ENCODE assay signal across 25 cellular contexts in the genomic region with DNA sequence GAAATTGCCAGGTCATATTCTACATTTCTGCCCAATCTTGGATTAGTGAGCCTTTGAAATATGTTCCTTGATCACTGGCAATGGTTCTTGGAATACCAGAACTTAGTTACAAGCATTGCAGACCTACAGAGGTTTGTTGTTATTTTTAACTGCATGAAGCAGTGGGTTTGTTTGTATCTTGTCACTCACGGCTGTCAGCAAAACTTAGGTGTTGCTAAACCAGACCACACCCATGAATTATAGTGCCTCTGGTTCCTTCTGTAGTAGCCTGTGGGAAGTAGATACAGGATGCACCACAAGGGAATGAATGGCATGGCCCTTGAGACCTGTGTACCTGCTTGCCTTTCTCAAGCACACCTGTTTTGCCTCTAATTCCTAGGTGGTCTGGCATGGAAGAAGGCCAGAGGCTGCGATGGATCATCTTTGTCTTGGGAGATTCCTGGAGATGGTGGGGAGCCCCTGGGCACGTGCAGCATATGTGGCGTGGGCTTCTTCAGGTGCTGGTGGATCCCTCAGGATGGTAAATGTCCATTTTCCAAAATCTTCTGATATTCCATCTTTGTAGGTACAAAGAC.
"Had no signal": no experiment of that assay in that cellular context is flagged by ENCODE, and none has a peak within 500 bp of the region (broad histone marks: within the 10 kb centered on the region; RNA-seq: fewer than 3 reads in every experiment).

No MANE protein-coding gene starts in this region.

- H3K27ac ChIP-seq: body of pancreas, esophagus squamous epithelium, gastroesophageal sphincter, neutrophil, parathyroid adenoma, testis, vagina had no signal

- H3K4me1 Mint-ChIP-seq: activated B cell treated with CpG ODN at 0.5 μM for 24 hours; activated CD4-positive, alpha-beta T cell treated with anti-CD3 and anti-CD28 coated beads for 36 hours; activated naive CD4-positive, alpha-beta T cell treated with anti-CD3 and anti-CD28 coated beads, Interleukin-2, amount 10 ng/mL, durations not matched to agents 7 days and 5 days; mesothelial cell of epicardium; stimulated activated memory B cell treated with anti-CD40 and anti-IgM and Interleukin-4, amounts not matched to agents 10 μg/mL and 1 μg/mL and 100 μg/mL, for 72 hours had no signal

- H3K4me3 ChIP-seq: body of pancreas, gastroesophageal sphincter, smooth muscle cell, testis, vagina had no signal

- H3K9me3 ChIP-seq: neutrophil, testis had no signal

- H3K4me3 Mint-ChIP-seq: activated B cell treated with CpG ODN at 0.5 μM for 24 hours; activated CD4-positive, alpha-beta T cell treated with anti-CD3 and anti-CD28 coated beads for 36 hours; activated naive CD4-positive, alpha-beta T cell treated with anti-CD3 and anti-CD28 coated beads, Interleukin-2, amount 10 ng/mL, durations not matched to agents 7 days and 5 days; activated T-cell treated with anti-CD3 and anti-CD28 coated beads, Interleukin-2, amount 50 U/mL, for 72 hours; effector memory CD8-positive, alpha-beta T cell; mesothelial cell of epicardium; nephron; stimulated activated memory B cell treated with anti-CD40 and anti-IgM and Interleukin-4, amounts not matched to agents 10 μg/mL and 1 μg/mL and 100 μg/mL, for 72 hours; T-helper 1 cell treated with Interleukin-12 subunit alpha and Interleukin-12 subunit beta and Interleukin-4 antibody, amounts not matched to agents 30 μg/mL and 1 μg/mL, for 36 hours had no signal

- DNase-seq: activated B cell treated with CpG ODN at 0.5 μM for 24 hours; activated CD4-positive, alpha-beta T cell treated with anti-CD3 and anti-CD28 coated beads for 36 hours; activated CD4-positive, alpha-beta T cell treated with anti-CD3 and anti-CD28 coated beads, Interleukin-2, amount 50 U/mL, for 4 hours; activated CD8-positive, alpha-beta memory T cell treated with anti-CD3 and anti-CD28 coated beads, Interleukin-2, amount 50 U/mL, for 48 hours; activated effector memory CD4-positive, alpha-beta T cell treated with Interleukin-2 at 50 U/mL for 16 hours; activated naive CD4-positive, alpha-beta T cell treated with anti-CD3 and anti-CD28 coated beads, Interleukin-2, amount 10 ng/mL, durations not matched to agents 7 days and 5 days; activated T-cell treated with anti-CD3 and anti-CD28 coated beads, Interleukin-2, amount 50 U/mL, for 72 hours; body of pancreas; caudate nucleus; effector memory CD8-positive, alpha-beta T cell; esophagus squamous epithelium; stimulated activated CD4-positive, alpha-beta T cell treated with anti-CD3 and anti-CD28 coated beads, Interleukin-15, amount 100 ng/mL, for 24 hours; T1000; testis; trophoblast cell had no signal

- H3K27me3 Mint-ChIP-seq: activated B cell treated with CpG ODN at 0.5 μM for 24 hours; activated CD4-positive, alpha-beta T cell treated with anti-CD3 and anti-CD28 coated beads for 36 hours; activated naive CD4-positive, alpha-beta T cell treated with anti-CD3 and anti-CD28 coated beads, Interleukin-2, amount 10 ng/mL, durations not matched to agents 7 days and 5 days; effector memory CD8-positive, alpha-beta T cell; stimulated activated memory B cell treated with anti-CD40 and anti-IgM and Interleukin-4, amounts not matched to agents 10 μg/mL and 1 μg/mL and 100 μg/mL, for 72 hours had no signal

- H3K27me3 ChIP-seq: body of pancreas, esophagus squamous epithelium, gastroesophageal sphincter, neutrophil, testis, vagina had no signal

- H3K36me3 ChIP-seq: neutrophil had no signal

- ATAC-seq: activated CD4-positive, alpha-beta T cell treated with anti-CD3 and anti-CD28 coated beads for 36 hours; activated T-cell treated with anti-CD3 and anti-CD28 coated beads, Interleukin-2, amount 50 U/mL, for 72 hours; body of pancreas; effector memory CD8-positive, alpha-beta T cell; gastroesophageal sphincter; sciatic nerve; stimulated activated memory B cell treated with anti-CD40 and anti-IgM and Interleukin-4, amounts not matched to agents 10 μg/mL and 1 μg/mL and 100 μg/mL, for 72 hours had no signal

- H3K4me1 ChIP-seq: body of pancreas, esophagus squamous epithelium, gastroesophageal sphincter, parathyroid adenoma, testis, vagina had no signal

- H3K27ac Mint-ChIP-seq: activated B cell treated with CpG ODN at 0.5 μM for 24 hours; activated CD4-positive, alpha-beta T cell treated with anti-CD3 and anti-CD28 coated beads for 36 hours; activated naive CD4-positive, alpha-beta T cell treated with anti-CD3 and anti-CD28 coated beads, Interleukin-2, amount 10 ng/mL, durations not matched to agents 7 days and 5 days; activated T-cell treated with anti-CD3 and anti-CD28 coated beads, Interleukin-2, amount 50 U/mL, for 72 hours; effector memory CD8-positive, alpha-beta T cell; mesothelial cell of epicardium; nephron; stimulated activated memory B cell treated with anti-CD40 and anti-IgM and Interleukin-4, amounts not matched to agents 10 μg/mL and 1 μg/mL and 100 μg/mL, for 72 hours; T-helper 1 cell treated with Interleukin-12 subunit alpha and Interleukin-12 subunit beta and Interleukin-4 antibody, amounts not matched to agents 30 μg/mL and 1 μg/mL, for 36 hours had no signal
